In genomic region chr3:9195390-9195789, GRCh38 we compare ENCODE assay signal across 15 cellular contexts. TPM values are rescaled to one million over a fixed set of nuclear protein-coding genes. Genes with fewer than 3 reads are reported as not detected.
A peak's percentile ranks its signal among the peaks of the same experiment; 100 is the strongest.
DNase-seq lines count a peak whose midpoint lies in the region; ATAC-seq and TF ChIP-seq lines count a peak whose summit lies in the region.
"Had no signal": no experiment of that assay in that cellular context is flagged by ENCODE, and none has a peak within 500 bp of the region (broad histone marks: within the 10 kb centered on the region; RNA-seq: fewer than 3 reads in every experiment).

No MANE protein-coding gene starts in this region.

- H3K9me2 ChIP-seq in PC-3 (replicated peaks; ENCODE audit: low read length), result no peaks in the 10 kb centered on the region
- H3K9me2 ChIP-seq in Karpas-422 (replicated peaks; ENCODE audit: insufficient read depth, low read length), result no peaks in the 10 kb centered on the region

- H3K9me3 ChIP-seq in PC-3 (ENCODE audit: low read length) (no peaks in the 10 kb centered on the region), mammary epithelial cell (replicated peaks; ENCODE audit: insufficient read depth, low read length) (no peaks in the 10 kb centered on the region), SJCRH30 (replicated peaks) (no peaks in the 10 kb centered on the region), Karpas-422 (ENCODE audit: low read length) (no peaks in the 10 kb centered on the region)
- H3K9me3 ChIP-seq: Peyer's patch had no signal

- H3K27me3 ChIP-seq in PC-3 (ENCODE audit: low read length) (no peaks in the 10 kb centered on the region), mammary epithelial cell (ENCODE audit: insufficient read depth, low read length) (no peaks in the 10 kb centered on the region), SJCRH30 (peaks cover 3% of the 10 kb centered on the region; the same call in 1 of the 2 replicates), Karpas-422 (ENCODE audit: low read length) (no peaks in the 10 kb centered on the region)
- H3K27me3 ChIP-seq: Peyer's patch had no signal

- H3K4me1 ChIP-seq in PC-3 (ENCODE audit: insufficient read depth, low read length), result peaks cover 21% of the 10 kb centered on the region
- H3K4me1 ChIP-seq in mammary epithelial cell (ENCODE audit: insufficient read depth, low read length), result peaks cover 25% of the 10 kb centered on the region
- H3K4me1 ChIP-seq in SJCRH30, result no peaks in the 10 kb centered on the region
- H3K4me1 ChIP-seq in Karpas-422 (ENCODE audit: low read length), result peaks cover 16% of the 10 kb centered on the region
- H3K4me1 ChIP-seq: Peyer's patch had no signal

- H3K27me3 Mint-ChIP-seq in glutamatergic neuron (ENCODE audit: unreplicated experiment), result peaks cover 19% of the 10 kb centered on the region
- H3K27me3 Mint-ChIP-seq: CD4-positive, alpha-beta T cell had no signal

- CTCF ChIA-PET in PC-3 (lab: Charles Lee), result no interaction called here
- CTCF ChIA-PET in mammary epithelial cell (lab: Charles Lee; ENCODE audit: low non-redundant PET), result no interaction called here

- ATAC-seq in PC-3 (no peak), HG03045 (IDR thresholded peaks at IDR 0.05; ENCODE audit: unreplicated experiment) (no peak)
- ATAC-seq: Right ventricle myocardium inferior had no signal

- no peak overlapping the region for H3K4me2 ChIP-seq in PC-3 (ENCODE audit: low read length)
- no peak overlapping the region for H3K4me2 ChIP-seq in mammary epithelial cell (ENCODE audit: insufficient read depth, low read depth, low read length)
- H3K4me2 ChIP-seq in Karpas-422 (ENCODE audit: low read depth, low read length, poor library complexity, severe bottlenecking), result no peak overlapping the region

- in situ Hi-C loops in mammary epithelial cell (cut with MboI; ENCODE audit: low sequenced_read_pairs in 2 of 2), result no loop called here

- POLR2A ChIA-PET in PC-3 (lab: Charles Lee; ENCODE audit: unreplicated experiment), result interaction anchor here (0.5 kb wide), 1 partner anchor 19 kb away, joined by 5 read pairs; no protein-coding TSS in a partner anchor

- H3K4me1 Mint-ChIP-seq in glutamatergic neuron (ENCODE audit: low read depth, unreplicated experiment), result peaks cover 85% of the 10 kb centered on the region

- H4K20me1 ChIP-seq in PC-3 (ENCODE audit: low read length) (no peaks in the 10 kb centered on the region), mammary epithelial cell (ENCODE audit: insufficient read depth, low read length) (no peaks in the 10 kb centered on the region), Karpas-422 (ENCODE audit: insufficient read depth, low read depth, low read length) (no peaks in the 10 kb centered on the region)

- TF ChIP-seq CTCF in PC-3 (conservative IDR thresholded peaks at IDR 0.05; ENCODE audit: low read depth, low read length) (no peak), mammary epithelial cell (conservative IDR thresholded peaks at IDR 0.05 in 1 of 2, IDR thresholded peaks at IDR 0.05 in 1 of 2; ENCODE audit: extremely low read depth in 1 of 2, insufficient read depth in 1 of 2, low read depth in 1 of 2, low read length in 2 of 2) (no peak), glutamatergic neuron (IDR thresholded peaks at IDR 0.05; ENCODE audit: partially characterized antibody, unreplicated experiment) (no peak), foreskin fibroblast (IDR thresholded peaks at IDR 0.05; ENCODE audit: low read depth, low read length) (no peak)

- no peak overlapping the region; the same call in 1 of the 2 replicates for H3K9ac ChIP-seq in PC-3 (ENCODE audit: low read length)
- H3K9ac ChIP-seq in mammary epithelial cell (ENCODE audit: insufficient read depth, low read length), result no peak overlapping the region
- H3K9ac ChIP-seq in Karpas-422 (ENCODE audit: low read length), result no peak overlapping the region

- H3K36me3 Mint-ChIP-seq in glutamatergic neuron (ENCODE audit: unreplicated experiment), result peaks cover 18% of the 10 kb centered on the region

- H2AFZ ChIP-seq in PC-3 (ENCODE audit: low read length), result no peak overlapping the region
- no peak overlapping the region for H2AFZ ChIP-seq in mammary epithelial cell (ENCODE audit: low read depth, low read length)
- no peak overlapping the region for H2AFZ ChIP-seq in Karpas-422 (ENCODE audit: low read length)

- DNase-seq in PC-3, result peak; percentile 27
- peak; percentile 58 for DNase-seq in mammary epithelial cell
- no peak for DNase-seq in glutamatergic neuron
- DNase-seq in foreskin fibroblast, result no peak
- DNase-seq in SJCRH30, result no peak
- no peak for DNase-seq in Karpas-422
- DNase-seq: CD4-positive, alpha-beta T cell; NCI-H1092 treated with DMSO at 0.1 percent for 48 hours; NCI-H1436 treated with DMSO at 0.1 percent for 48 hours; NCI-H2029; NCI-H510A; NK-92 treated with Interleukin-12 subunit alpha and Interleukin-12 subunit beta, amount 100 ng/mL, for 24 hours; Peyer's patch had no signal

- H3K27ac Mint-ChIP-seq in glutamatergic neuron (ENCODE audit: unreplicated experiment), result peak overlapping the region; percentile 65
- H3K27ac Mint-ChIP-seq: CD4-positive, alpha-beta T cell had no signal

- H3K27ac ChIP-seq in PC-3 (ENCODE audit: low read length), result peak overlapping the region; percentile 64
- H3K27ac ChIP-seq in mammary epithelial cell (ENCODE audit: insufficient read depth, low read depth, low read length), result peak overlapping the region; percentile 41
- no peak overlapping the region for H3K27ac ChIP-seq in SJCRH30
- no peak overlapping the region for H3K27ac ChIP-seq in Karpas-422 (ENCODE audit: low read length)
- H3K27ac ChIP-seq: Peyer's patch had no signal

- H3K4me3 Mint-ChIP-seq in glutamatergic neuron (ENCODE audit: unreplicated experiment), result peak overlapping the region; percentile 75
- H3K4me3 Mint-ChIP-seq: CD4-positive, alpha-beta T cell had no signal

- no peaks in the 10 kb centered on the region for H3F3A ChIP-seq in PC-3 (ENCODE audit: low read length, unreplicated experiment)

- intact Hi-C loops in PC-3 (cut with micrococcal nuclease) (loop anchor here (2.0 kb wide), 1 partner anchor 21 kb away; no protein-coding TSS in a partner anchor), mammary epithelial cell (cut with micrococcal nuclease) (no loop called here)

- peaks cover 22% of the 10 kb centered on the region for H3K9me3 Mint-ChIP-seq in glutamatergic neuron (ENCODE audit: unreplicated experiment)
- H3K9me3 Mint-ChIP-seq: CD4-positive, alpha-beta T cell had no signal

- BruUV-seq in PC-3 (replicated peaks; lab: Mats Ljungman, UMichigan), result no TSS peak
- BruUV-seq in mammary epithelial cell (replicated peaks; lab: Mats Ljungman, UMichigan), result no TSS peak

- WGBS in mammary epithelial cell (ENCODE audit: low coverage, missing lambda C conversion rate), result 100% methylated on average over 2 of the region's 3 CpGs

- H3K4me3 ChIP-seq in PC-3 (ENCODE audit: low read length), result no peak overlapping the region
- H3K4me3 ChIP-seq in mammary epithelial cell (replicated peaks in 1 of 3; ENCODE audit: insufficient read depth in 1 of 3, low read depth in 2 of 3, low read length in 3 of 3), result no peak overlapping the region
- H3K4me3 ChIP-seq in foreskin fibroblast (ENCODE audit: low read depth in 1 of 2, low read length in 2 of 2), result no peak overlapping the region
- no peak overlapping the region for H3K4me3 ChIP-seq in SJCRH30
- no peak overlapping the region for H3K4me3 ChIP-seq in Karpas-422 (ENCODE audit: low read length)
- H3K4me3 ChIP-seq: Peyer's patch had no signal

- H3K36me3 ChIP-seq in PC-3 (ENCODE audit: low read depth, low read length), result no peaks in the 10 kb centered on the region
- no peaks in the 10 kb centered on the region for H3K36me3 ChIP-seq in mammary epithelial cell (ENCODE audit: insufficient read depth, low read length)
- no peaks in the 10 kb centered on the region for H3K36me3 ChIP-seq in SJCRH30
- no peaks in the 10 kb centered on the region for H3K36me3 ChIP-seq in Karpas-422 (ENCODE audit: insufficient read depth, low read length)
- H3K36me3 ChIP-seq: Peyer's patch had no signal

- no peaks in the 10 kb centered on the region for H3K79me2 ChIP-seq in PC-3 (ENCODE audit: low read length)
- peaks cover 84% of the 10 kb centered on the region for H3K79me2 ChIP-seq in mammary epithelial cell (ENCODE audit: insufficient read depth, low read length)
- H3K79me2 ChIP-seq in Karpas-422 (ENCODE audit: low read length), result no peaks in the 10 kb centered on the region

- dilution Hi-C loops in mammary epithelial cell (cut with HindIII; ENCODE audit: low sequenced_read_pairs), result no loop called here

RNA-seq across cellular contexts. Expression of gene SRGAP3, which starts 54.1 kb away (rescaled TPM):
- total RNA-seq in PC-3 (2014; rRNA removed) (7.5 and 9.6 TPM in 2 replicates), mammary epithelial cell (10 to 100 TPM; 27.2 to 50.1 TPM), glutamatergic neuron (ENCODE audit: unreplicated experiment) (197 TPM)
- polyA plus RNA-seq in mammary epithelial cell, result 9.2 TPM
- polyA minus RNA-seq in mammary epithelial cell, result 62.1 TPM
- total RNA-seq in SJCRH30 (2014; rRNA removed; shearing (Covaris generic)), result not detected in 2 replicates
- total RNA-seq in Karpas-422 (2014; rRNA removed; shearing (Covaris generic); ENCODE audit: low replicate concordance), result 1.3 and 1.7 TPM in 2 replicates

Comparison
In these comparisons a context has a peak if more than half of its experiments do, and no peak if none do; other contexts are left out.
1. DNase-seq: peak in PC-3 (single experiment) and mammary epithelial cell (single experiment); none in glutamatergic neuron (single experiment), foreskin fibroblast (0 of 2), SJCRH30 (0 of 2) and Karpas-422 (single experiment).
2. H3K27ac ChIP-seq: peak in PC-3 (single experiment) and mammary epithelial cell (single experiment); none in SJCRH30 (single experiment) and Karpas-422 (single experiment).